ENCODE assay signal across 21 cellular contexts in genomic region chr4:115596265-115597001, GRCh38.
DNase-seq lines count a peak whose midpoint lies in the region; ATAC-seq and TF ChIP-seq lines count a peak whose summit lies in the region.
"Had no signal": no experiment of that assay in that cellular context is flagged by ENCODE, and none has a peak within 500 bp of the region (broad histone marks: within the 10 kb centered on the region; RNA-seq: fewer than 3 reads in every experiment).

No MANE protein-coding gene starts in this region.

- peaks cover 26% of the 10 kb centered on the region for H3K9me2 ChIP-seq in GM23338 (ENCODE audit: insufficient read depth)
- H3K9me2 ChIP-seq: SK-N-SH had no signal

- no peaks in the 10 kb centered on the region for H4K20me1 ChIP-seq in GM23338 (replicated peaks; ENCODE audit: insufficient read depth)

- H3K9me3 Mint-ChIP-seq in GM23338 (peaks cover 18% of the 10 kb centered on the region; the same call in 2 of the 3 replicates), endodermal cell (peaks cover 15% of the 10 kb centered on the region)

- H3K27ac Mint-ChIP-seq in GM23338 (peak overlapping the region; percentile 49), endodermal cell (no peak overlapping the region)
- H3K27ac Mint-ChIP-seq: CD8-positive, alpha-beta T cell had no signal

- H3K4me3 ChIP-seq in GM23338 (no peak overlapping the region), NB4 (ENCODE audit: low read depth, low read length) (no peak overlapping the region), endodermal cell (ENCODE audit: low read length) (no peak overlapping the region)

- DNase-seq in GM23338 (ENCODE audit: low spot score) (peak; percentile 70), NB4 (ENCODE audit: low read depth) (peak; percentile 1), endodermal cell (peak; percentile 48), iPS-NIHi7 (ENCODE audit: extremely low spot score) (peak; percentile 14), GF-D8 (lab: John Stamatoyannopoulos, UW) (no peak), dermis blood vessel endothelial cell (no peak)
- DNase-seq: AML-193; C1 segment of cervical spinal cord; CD8-positive, alpha-beta T cell; DND-41; IMR-90; MV-4-11; NCI-H1694; NCI-H2081; NCI-H2171; NCI-H524 treated with DMSO at 0.1 percent for 48 hours; SIG-M5; SK-N-SH had no signal

- H3K27ac ChIP-seq in GM23338 (ENCODE audit: low read depth) (peak overlapping the region; percentile 87; the same call in 1 of the 2 replicates), endodermal cell (ENCODE audit: low read depth, low read length) (no peak overlapping the region)

- H3K4me3 Mint-ChIP-seq in GM23338, result no peak overlapping the region
- no peak overlapping the region for H3K4me3 Mint-ChIP-seq in endodermal cell
- H3K4me3 Mint-ChIP-seq: CD8-positive, alpha-beta T cell had no signal

- H3K36me3 Mint-ChIP-seq in GM23338 (ENCODE audit: low read depth) (peaks cover 42% of the 10 kb centered on the region), endodermal cell (ENCODE audit: low read depth) (peaks cover 4% of the 10 kb centered on the region)
- H3K36me3 Mint-ChIP-seq: CD8-positive, alpha-beta T cell had no signal

- H3K9me3 ChIP-seq in endodermal cell (ENCODE audit: control insufficient read depth, low read length), result peaks cover 10% of the 10 kb centered on the region
- H3K9me3 ChIP-seq: SK-N-SH had no signal

- H3K27me3 ChIP-seq in GM23338 (ENCODE audit: insufficient read depth) (no peaks in the 10 kb centered on the region), endodermal cell (ENCODE audit: control insufficient read depth, insufficient read depth, low read length, poor library complexity, severe bottlenecking) (no peaks in the 10 kb centered on the region)

- H3K79me2 ChIP-seq in GM23338 (replicated peaks; ENCODE audit: insufficient read depth), result no peaks in the 10 kb centered on the region

- no peaks in the 10 kb centered on the region for H3F3A ChIP-seq in GM23338 (replicated peaks; ENCODE audit: low read depth)

- H3K4me1 ChIP-seq in GM23338 (ENCODE audit: insufficient read depth), result 0 out of 2 replicates have a peak, but pooled peaks cover 3% of the 10 kb centered on the region
- H3K4me1 ChIP-seq in endodermal cell (ENCODE audit: control insufficient read depth, insufficient read depth, low read length), result no peaks in the 10 kb centered on the region

- ATAC-seq in GM23338 (peak; percentile 82), HG03135 (IDR thresholded peaks at IDR 0.05; ENCODE audit: unreplicated experiment) (no peak), GM19467 (IDR thresholded peaks at IDR 0.05; ENCODE audit: unreplicated experiment) (no peak)
- ATAC-seq: CD8-positive, alpha-beta T cell; Panc1 had no signal

- H2AFZ ChIP-seq in GM23338, result no peak overlapping the region

- H3K36me3 ChIP-seq in GM23338 (ENCODE audit: insufficient read depth) (no peaks in the 10 kb centered on the region), endodermal cell (ENCODE audit: control insufficient read depth, insufficient read depth, low read length) (no peaks in the 10 kb centered on the region)

- H3K27me3 Mint-ChIP-seq in GM23338 (ENCODE audit: insufficient read depth, low read depth, poor library complexity) (no peaks in the 10 kb centered on the region), endodermal cell (ENCODE audit: insufficient read depth) (no peaks in the 10 kb centered on the region)

- H3K9ac ChIP-seq in endodermal cell (ENCODE audit: extremely low read depth, low read length, poor library complexity, severe bottlenecking), result no peak overlapping the region
- H3K9ac ChIP-seq: SK-N-SH had no signal

- 89 to 93% methylated on average over 3 of the region's 3 CpGs for WGBS in endodermal cell (ENCODE audit: insufficient coverage in 1 of 2, insufficient read length in 1 of 2), 2 experiments

- H3K4me1 Mint-ChIP-seq in GM23338 (peaks cover 11% of the 10 kb centered on the region), endodermal cell (peaks cover 6% of the 10 kb centered on the region)

- no peak for TF ChIP-seq CTCF in GM23338 (conservative IDR thresholded peaks at IDR 0.05; ENCODE audit: low read depth in 2 of 2)
- TF ChIP-seq CTCF in NB4 (IDR thresholded peaks at IDR 0.05; ENCODE audit: low read depth, low read length), result no peak
- no peak for TF ChIP-seq CTCF in endodermal cell (conservative IDR thresholded peaks at IDR 0.05)

- TF ChIP-seq POLR2A in NB4 (IDR thresholded peaks at IDR 0.05; ENCODE audit: extremely low read depth, insufficient read length), result no peak

- peak overlapping the region; percentile 34; the same call in 1 of the 2 replicates for H3K4me2 ChIP-seq in GM23338
- H3K4me2 ChIP-seq: SK-N-SH had no signal

TF ChIP-seq in GM23338, 12 proteins besides CTCF, POLR2A, EP300 and RAD21 (continues in another document):
- TF ChIP-seq NANOG (IDR thresholded peaks at IDR 0.05; ENCODE audit: borderline replicate concordance) (peak; percentile 53), CREB1 (CRISPR knock-in tag; IDR thresholded peaks at IDR 0.05; ENCODE audit: low read depth) (0 out of 2 replicates have a peak, but pooled peaks have one; percentile 16), STAT1 (IDR thresholded peaks at IDR 0.05; ENCODE audit: unreplicated experiment) (no peak), POLR2AphosphoS5 (IDR thresholded peaks at IDR 0.05; ENCODE audit: low read depth) (no peak), ZNF114 (CRISPR knock-in tag; IDR thresholded peaks at IDR 0.05) (peak; percentile 89), REST (IDR thresholded peaks at IDR 0.05; ENCODE audit: unreplicated experiment) (no peak), JUNB (IDR thresholded peaks at IDR 0.05; ENCODE audit: unreplicated experiment) (no peak), ZNF331 (CRISPR knock-in tag; IDR thresholded peaks at IDR 0.05; ENCODE audit: low read depth) (peak; percentile 20; the same call in 1 of the 2 replicates)

Comparison
In these comparisons a context has a peak if more than half of its experiments do, and no peak if none do; other contexts are left out.
1. DNase-seq: peak in GM23338 (single experiment), NB4 (single experiment), endodermal cell (single experiment) and iPS-NIHi7 (single experiment); none in GF-D8 (single experiment) and dermis blood vessel endothelial cell (single experiment).